In the genomic region with DNA sequence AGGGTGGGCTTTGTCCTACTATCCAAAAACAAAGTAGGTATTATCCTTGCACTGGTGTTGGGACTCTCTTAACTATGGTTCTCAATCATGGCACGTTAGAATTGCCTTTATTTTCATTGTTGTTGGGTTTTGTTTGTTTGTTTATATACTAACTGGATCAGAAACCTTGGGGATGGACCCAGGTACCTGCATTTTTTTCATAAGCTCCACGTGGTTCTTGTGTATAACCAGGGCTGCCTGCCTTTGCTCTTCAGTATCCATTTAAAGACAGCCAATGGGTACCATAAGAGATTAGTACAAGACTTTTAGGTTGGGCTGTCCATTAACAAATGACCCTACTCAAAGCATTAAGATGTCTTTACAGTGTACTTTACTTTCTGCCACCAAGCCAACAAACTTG, we compare ENCODE assay signal across 24 cellular contexts. TPM values are rescaled to one million over a fixed set of nuclear protein-coding genes. Genes with fewer than 3 reads are reported as not detected.
DNase-seq lines count a peak whose midpoint lies in the region; ATAC-seq and TF ChIP-seq lines count a peak whose summit lies in the region.
"Had no signal": no experiment of that assay in that cellular context is flagged by ENCODE, and none has a peak within 500 bp of the region (broad histone marks: within the 10 kb centered on the region; RNA-seq: fewer than 3 reads in every experiment).

No MANE protein-coding gene starts in this region.

- no peaks in the 10 kb centered on the region for H3K9me3 Mint-ChIP-seq in activated CD4-positive, alpha-beta T cell treated with anti-CD3 and anti-CD28 coated beads for 36 hours (ENCODE audit: low read depth)
- H3K9me3 Mint-ChIP-seq in activated B cell treated with CpG ODN at 0.5 μM for 24 hours: no peaks in the 10 kb centered on the region
- no peaks in the 10 kb centered on the region for H3K9me3 Mint-ChIP-seq in immature natural killer cell
- H3K9me3 Mint-ChIP-seq: activated CD4-positive, alpha-beta memory T cell treated with anti-CD3 and anti-CD28 coated beads for 36 hours; T-helper 2 cell treated with Interferon-gamma antibody and Interleukin-4, amounts not matched to agents 5 μg/mL and 100 μg/mL, for 36 hours had no signal

- intact Hi-C loops in activated CD4-positive, alpha-beta T cell treated with anti-CD3 and anti-CD28 coated beads for 36 hours (cut with DNase I, micrococcal nuclease): loop anchor here (5.0 to 10.0 kb wide), 2 partner anchors 414 to 471 kb away; no protein-coding TSS in a partner anchor
- intact Hi-C loops in activated B cell treated with CpG ODN at 0.5 μM for 24 hours (cut with micrococcal nuclease): loop anchor here (5.0 to 10.0 kb wide), 3 partner anchors 1096 to 1349 kb away; partner anchors contain the start of genes TMEM167A, XRCC4 and ZFYVE16
- intact Hi-C loops in tibial artery (cut with DNase I; ENCODE audit: low total_unique reads): loop anchor here (5.0 to 10.0 kb wide), 2 partner anchors 34 to 221 kb away; partner anchors contain the start of gene ATG10

- POLR2A ChIA-PET in activated CD4-positive, alpha-beta T cell treated with anti-CD3 and anti-CD28 coated beads for 36 hours (lab: Charles Lee): no interaction called here
- POLR2A ChIA-PET in activated B cell treated with CpG ODN at 0.5 μM for 24 hours (lab: Charles Lee): interaction anchor here (7.1 kb wide), 1 partner anchor 98 kb away, joined by 285 read pairs; no protein-coding TSS in a partner anchor

- peaks cover 0 to 66% (median 42%) of the 10 kb centered on the region in 4 donors for H3K4me1 ChIP-seq in tibial artery

- no peak for ATAC-seq in activated CD4-positive, alpha-beta T cell treated with anti-CD3 and anti-CD28 coated beads for 36 hours
- no peak for ATAC-seq in activated B cell treated with CpG ODN at 0.5 μM for 24 hours (ENCODE audit: low read depth)
- ATAC-seq in HG02981 (IDR thresholded peaks at IDR 0.05; ENCODE audit: unreplicated experiment): no peak
- ATAC-seq in GM19467 (IDR thresholded peaks at IDR 0.05; ENCODE audit: unreplicated experiment): no peak
- ATAC-seq: left cardiac atrium; naive thymus-derived CD8-positive, alpha-beta T cell had no signal

- no peaks in the 10 kb centered on the region for H3K27me3 Mint-ChIP-seq in activated CD4-positive, alpha-beta T cell treated with anti-CD3 and anti-CD28 coated beads for 36 hours
- no peaks in the 10 kb centered on the region for H3K27me3 Mint-ChIP-seq in activated B cell treated with CpG ODN at 0.5 μM for 24 hours
- H3K27me3 Mint-ChIP-seq in immature natural killer cell (ENCODE audit: low read depth in 3 of 3): peaks cover 14 to 19% (median 15%) of the 10 kb centered on the region in 3 donors
- H3K27me3 Mint-ChIP-seq: activated CD4-positive, alpha-beta memory T cell treated with anti-CD3 and anti-CD28 coated beads for 36 hours; naive thymus-derived CD8-positive, alpha-beta T cell had no signal

- peaks cover 18% of the 10 kb centered on the region for H3K4me1 Mint-ChIP-seq in activated CD4-positive, alpha-beta T cell treated with anti-CD3 and anti-CD28 coated beads for 36 hours
- H3K4me1 Mint-ChIP-seq in activated B cell treated with CpG ODN at 0.5 μM for 24 hours (peaks cover 15% of the 10 kb centered on the region), immature natural killer cell (peaks cover 10 to 17% of the 10 kb centered on the region in 2 donors)

- H3K27me3 ChIP-seq in tibial artery: no peaks in the 10 kb centered on the region
- H3K27me3 ChIP-seq: adrenal gland, suprapubic skin had no signal

- TF ChIP-seq CTCF in activated B cell treated with CpG ODN at 0.5 μM for 24 hours (IDR thresholded peaks at IDR 0.05) (no peak), tibial artery (IDR thresholded peaks at IDR 0.05) (no peak)

- CTCF ChIA-PET in activated CD4-positive, alpha-beta T cell treated with anti-CD3 and anti-CD28 coated beads for 36 hours (lab: Charles Lee): interaction anchor here (1.1 kb wide), 1 partner anchor 107 kb away, joined by 3 read pairs; no protein-coding TSS in a partner anchor
- CTCF ChIA-PET in activated B cell treated with CpG ODN at 0.5 μM for 24 hours (lab: Charles Lee): no interaction called here

- no peak overlapping the region for H3K27ac Mint-ChIP-seq in activated CD4-positive, alpha-beta T cell treated with anti-CD3 and anti-CD28 coated beads for 36 hours
- H3K27ac Mint-ChIP-seq in activated B cell treated with CpG ODN at 0.5 μM for 24 hours: no peak overlapping the region
- no peak overlapping the region for H3K27ac Mint-ChIP-seq in immature natural killer cell
- H3K27ac Mint-ChIP-seq: activated CD4-positive, alpha-beta memory T cell treated with anti-CD3 and anti-CD28 coated beads for 36 hours; T-helper 2 cell treated with Interferon-gamma antibody and Interleukin-4, amounts not matched to agents 5 μg/mL and 100 μg/mL, for 36 hours had no signal

- no peaks in the 10 kb centered on the region for H3K36me3 Mint-ChIP-seq in activated CD4-positive, alpha-beta T cell treated with anti-CD3 and anti-CD28 coated beads for 36 hours (ENCODE audit: low read depth)
- H3K36me3 Mint-ChIP-seq in activated B cell treated with CpG ODN at 0.5 μM for 24 hours (ENCODE audit: low read depth) (peaks cover 7% of the 10 kb centered on the region), immature natural killer cell (no peaks in the 10 kb centered on the region)
- H3K36me3 Mint-ChIP-seq: naive thymus-derived CD8-positive, alpha-beta T cell had no signal

- H3K9me3 ChIP-seq in tibial artery: no peaks in the 10 kb centered on the region
- H3K9me3 ChIP-seq: adrenal gland, prostate gland, SJSA1, suprapubic skin had no signal

- no peak overlapping the region for H3K4me3 ChIP-seq in tibial artery
- H3K4me3 ChIP-seq: adrenal gland, prostate gland, SJSA1, suprapubic skin had no signal

- no peaks in the 10 kb centered on the region for H3K36me3 ChIP-seq in tibial artery
- H3K36me3 ChIP-seq: adrenal gland, prostate gland, SJSA1, suprapubic skin, WERI-Rb-1 had no signal

- DNase-seq in activated CD4-positive, alpha-beta T cell treated with anti-CD3 and anti-CD28 coated beads for 36 hours: no peak
- DNase-seq in activated CD4-positive, alpha-beta T cell treated with anti-CD3 and anti-CD28 coated beads for 48 hours: no peak
- DNase-seq in activated B cell treated with CpG ODN at 0.5 μM for 24 hours (no peak), immature natural killer cell (no peak), tibial artery (no peak), GM19238 (ENCODE audit: insufficient read length, low spot score) (no peak)
- DNase-seq: activated CD4-positive, alpha-beta memory T cell treated with anti-CD3 and anti-CD28 coated beads for 36 hours; activated gamma-delta T cell treated with Interleukin-2 at 50 U/mL for 16 hours; activated T-cell treated with anti-CD3 and anti-CD28 coated beads for 4 hours; adrenal gland; COR-L47; DMS79; left cardiac atrium; naive thymus-derived CD8-positive, alpha-beta T cell; NCI-H1417; NCI-H510A; WERI-Rb-1 had no signal

- peak overlapping the region; percentile 98 to 99 for H3K27ac ChIP-seq in tibial artery
- H3K27ac ChIP-seq: adrenal gland, HL-60, prostate gland, SJSA1, suprapubic skin, WERI-Rb-1 had no signal

- peak overlapping the region; percentile 6 for H3K4me3 Mint-ChIP-seq in activated CD4-positive, alpha-beta T cell treated with anti-CD3 and anti-CD28 coated beads for 36 hours
- H3K4me3 Mint-ChIP-seq in activated B cell treated with CpG ODN at 0.5 μM for 24 hours (peak overlapping the region; percentile 5), immature natural killer cell (peak overlapping the region in 4 of 5 donors; percentile 14 to 57 (median 39))
- H3K4me3 Mint-ChIP-seq: activated CD4-positive, alpha-beta memory T cell treated with anti-CD3 and anti-CD28 coated beads for 36 hours; T-helper 2 cell treated with Interferon-gamma antibody and Interleukin-4, amounts not matched to agents 5 μg/mL and 100 μg/mL, for 36 hours had no signal

RNA-seq across cellular contexts. Expression of gene SSBP2, which starts 2.5 kb away (rescaled TPM):
- 10 to 100 TPM; 16.9 to 21.4 TPM for total RNA-seq in activated CD4-positive, alpha-beta T cell treated with anti-CD3 and anti-CD28 coated beads for 36 hours
- 26.2 and 26.4 TPM in 2 replicates for total RNA-seq in activated B cell treated with CpG ODN at 0.5 μM for 24 hours
- polyA plus RNA-seq in immature natural killer cell: 10 to 100 TPM; 28.4 to 90.8 (median 34.2) TPM
